In the genomic region with DNA sequence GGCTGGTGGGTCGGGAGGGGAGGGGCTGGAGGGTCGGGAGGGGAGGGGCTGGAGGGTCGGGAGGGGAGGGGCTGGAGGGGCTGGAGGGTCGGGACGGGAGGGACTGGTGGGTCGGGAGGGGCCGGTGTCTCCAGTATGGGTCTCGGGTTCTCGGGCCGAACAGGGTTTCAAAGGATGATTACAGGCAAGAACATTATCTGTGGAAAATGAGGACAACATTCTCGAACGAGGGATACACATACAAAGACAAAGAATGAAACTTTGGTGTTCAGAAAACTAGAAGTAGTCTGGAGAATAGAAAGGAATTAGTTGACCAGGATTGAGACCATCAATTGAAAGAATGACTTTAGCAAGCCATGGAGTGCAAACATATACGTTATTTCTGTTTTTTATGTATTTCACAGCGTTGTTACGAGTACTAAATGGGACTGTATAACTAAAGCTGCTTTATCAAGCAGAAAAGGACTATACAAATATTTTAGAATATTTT, we compare ENCODE assay signal across 8 cellular contexts. TPM values are rescaled to one million over a fixed set of nuclear protein-coding genes. Genes with fewer than 3 reads are reported as not detected.
A peak's percentile ranks its signal among the peaks of the same experiment; 100 is the strongest.
DNase-seq lines count a peak whose midpoint lies in the region; ATAC-seq and TF ChIP-seq lines count a peak whose summit lies in the region.

No MANE protein-coding gene starts in this region.

- H3K36me3 ChIP-seq in iPS-18a (ENCODE audit: control insufficient read depth, low read depth, low read length): no peaks in the 10 kb centered on the region

- peak overlapping the region; percentile 47 for H3K4me3 ChIP-seq in iPS-18a (ENCODE audit: low read length)

- H3K36me3 Mint-ChIP-seq in HFFc6 (ENCODE audit: low read depth): peaks cover 16% of the 10 kb centered on the region
- peaks cover 13% of the 10 kb centered on the region for H3K36me3 Mint-ChIP-seq in activated T-helper 1 cell treated with anti-CD3 and anti-CD28 coated beads, Interleukin-12 subunit alpha, Interleukin-12 subunit beta, Interleukin-2, Interleukin-4 antibody, amounts not matched to agents 30 ng/mL and 10 ng/mL and 1 ng/mL, durations not matched to agents 14 hours and 24 hours and 36 hours (ENCODE audit: low read depth)
- H3K36me3 Mint-ChIP-seq in stimulated activated memory B cell treated with anti-CD40 and anti-IgM and Interleukin-4, amounts not matched to agents 10 μg/mL and 1 μg/mL and 100 μg/mL, for 72 hours: peaks cover 10% of the 10 kb centered on the region

- peak overlapping the region; percentile 71; the same call in 1 of the 2 replicates for H3K27ac Mint-ChIP-seq in HFFc6
- peak overlapping the region; percentile 27 for H3K27ac Mint-ChIP-seq in activated T-helper 1 cell treated with anti-CD3 and anti-CD28 coated beads, Interleukin-12 subunit alpha, Interleukin-12 subunit beta, Interleukin-2, Interleukin-4 antibody, amounts not matched to agents 30 ng/mL and 10 ng/mL and 1 ng/mL, durations not matched to agents 14 hours and 24 hours and 36 hours
- peak overlapping the region; percentile 93 for H3K27ac Mint-ChIP-seq in stimulated activated memory B cell treated with anti-CD40 and anti-IgM and Interleukin-4, amounts not matched to agents 10 μg/mL and 1 μg/mL and 100 μg/mL, for 72 hours

- H3K4me1 ChIP-seq in iPS-18a (ENCODE audit: control insufficient read depth, low read depth, low read length): no peaks in the 10 kb centered on the region

- no peak for TF ChIP-seq CTCF in HFFc6 (IDR thresholded peaks at IDR 0.05)

- ATAC-seq in stimulated activated memory B cell treated with anti-CD40 and anti-IgM and Interleukin-4, amounts not matched to agents 10 μg/mL and 1 μg/mL and 100 μg/mL, for 72 hours: no peak
- no peak for ATAC-seq in HG03571 (IDR thresholded peaks at IDR 0.05; ENCODE audit: unreplicated experiment)
- no peak for ATAC-seq in GM18498 (IDR thresholded peaks at IDR 0.05; ENCODE audit: unreplicated experiment)
- no peak for ATAC-seq in GM21737 (IDR thresholded peaks at IDR 0.05; ENCODE audit: unreplicated experiment)

- H3K27ac ChIP-seq in iPS-18a (ENCODE audit: low read length): no peak overlapping the region

- H3K9me3 ChIP-seq in iPS-18a (ENCODE audit: control insufficient read depth, low read depth, low read length): no peaks in the 10 kb centered on the region

- H3K9ac ChIP-seq in iPS-18a (ENCODE audit: low read length): no peak overlapping the region

- H3K27me3 ChIP-seq in iPS-18a (ENCODE audit: control insufficient read depth, insufficient read depth, low read length): no peaks in the 10 kb centered on the region

- DNase-seq in HFFc6: no peak
- no peak for DNase-seq in activated T-helper 1 cell treated with anti-CD3 and anti-CD28 coated beads, Interleukin-12 subunit alpha, Interleukin-12 subunit beta, Interleukin-2, Interleukin-4 antibody, amounts not matched to agents 30 ng/mL and 10 ng/mL and 1 ng/mL, durations not matched to agents 14 hours and 24 hours and 36 hours (ENCODE audit: low spot score)
- no peak for DNase-seq in stimulated activated CD8-positive, alpha-beta memory T cell treated with anti-CD3 and anti-CD28 coated beads, Interleukin-4, amount 100 ng/mL, for 48 hours

- H3K9me3 Mint-ChIP-seq in HFFc6: no peaks in the 10 kb centered on the region
- no peaks in the 10 kb centered on the region for H3K9me3 Mint-ChIP-seq in activated T-helper 1 cell treated with anti-CD3 and anti-CD28 coated beads, Interleukin-12 subunit alpha, Interleukin-12 subunit beta, Interleukin-2, Interleukin-4 antibody, amounts not matched to agents 30 ng/mL and 10 ng/mL and 1 ng/mL, durations not matched to agents 14 hours and 24 hours and 36 hours
- H3K9me3 Mint-ChIP-seq in stimulated activated memory B cell treated with anti-CD40 and anti-IgM and Interleukin-4, amounts not matched to agents 10 μg/mL and 1 μg/mL and 100 μg/mL, for 72 hours: no peaks in the 10 kb centered on the region

- peaks cover 32% of the 10 kb centered on the region for H3K4me1 Mint-ChIP-seq in HFFc6 (ENCODE audit: low read depth)
- peaks cover 23% of the 10 kb centered on the region for H3K4me1 Mint-ChIP-seq in activated T-helper 1 cell treated with anti-CD3 and anti-CD28 coated beads, Interleukin-12 subunit alpha, Interleukin-12 subunit beta, Interleukin-2, Interleukin-4 antibody, amounts not matched to agents 30 ng/mL and 10 ng/mL and 1 ng/mL, durations not matched to agents 14 hours and 24 hours and 36 hours (ENCODE audit: low read depth)
- peaks cover 32% of the 10 kb centered on the region for H3K4me1 Mint-ChIP-seq in stimulated activated memory B cell treated with anti-CD40 and anti-IgM and Interleukin-4, amounts not matched to agents 10 μg/mL and 1 μg/mL and 100 μg/mL, for 72 hours

- intact Hi-C loops in activated T-helper 1 cell treated with anti-CD3 and anti-CD28 coated beads, Interleukin-12 subunit alpha, Interleukin-12 subunit beta, Interleukin-2, Interleukin-4 antibody, amounts not matched to agents 30 ng/mL and 10 ng/mL and 1 ng/mL, durations not matched to agents 14 hours and 24 hours and 36 hours (cut with micrococcal nuclease): loop anchor here (1.0 to 10.0 kb wide), 4 partner anchors 25 to 160 kb away; partner anchors contain the start of genes GDF9 and UQCRQ

- H3K27me3 Mint-ChIP-seq in HFFc6 (ENCODE audit: insufficient read depth): no peaks in the 10 kb centered on the region; the same call in 1 of the 2 replicates
- H3K27me3 Mint-ChIP-seq in activated T-helper 1 cell treated with anti-CD3 and anti-CD28 coated beads, Interleukin-12 subunit alpha, Interleukin-12 subunit beta, Interleukin-2, Interleukin-4 antibody, amounts not matched to agents 30 ng/mL and 10 ng/mL and 1 ng/mL, durations not matched to agents 14 hours and 24 hours and 36 hours (ENCODE audit: insufficient read depth): peaks cover 4% of the 10 kb centered on the region
- no peaks in the 10 kb centered on the region for H3K27me3 Mint-ChIP-seq in stimulated activated memory B cell treated with anti-CD40 and anti-IgM and Interleukin-4, amounts not matched to agents 10 μg/mL and 1 μg/mL and 100 μg/mL, for 72 hours

- H3K4me3 Mint-ChIP-seq in HFFc6: peak overlapping the region; percentile 92
- peak overlapping the region; percentile 90 for H3K4me3 Mint-ChIP-seq in activated T-helper 1 cell treated with anti-CD3 and anti-CD28 coated beads, Interleukin-12 subunit alpha, Interleukin-12 subunit beta, Interleukin-2, Interleukin-4 antibody, amounts not matched to agents 30 ng/mL and 10 ng/mL and 1 ng/mL, durations not matched to agents 14 hours and 24 hours and 36 hours
- H3K4me3 Mint-ChIP-seq in stimulated activated memory B cell treated with anti-CD40 and anti-IgM and Interleukin-4, amounts not matched to agents 10 μg/mL and 1 μg/mL and 100 μg/mL, for 72 hours: peak overlapping the region; percentile 94

RNA-seq across cellular contexts. Expression of gene ZCCHC10, which starts 0.4 kb away (rescaled TPM):
- total RNA-seq in HFFc6 (2021; fragmentation: NEBNext Ultra II Directional; extraction: Animal tissue kit (Norgen Biotek cat#: 25700)): 10 to 100 TPM; 11.0 to 19.8 (median 17.4) TPM
- total RNA-seq in activated T-helper 1 cell treated with anti-CD3 and anti-CD28 coated beads, Interleukin-12 subunit alpha, Interleukin-12 subunit beta, Interleukin-2, Interleukin-4 antibody, amounts not matched to agents 30 ng/mL and 10 ng/mL and 1 ng/mL, durations not matched to agents 14 hours and 24 hours and 36 hours: 37.6 and 41.7 TPM in 2 replicates

RNA-seq across cellular contexts. Expression of gene HSPA4, which starts 25.1 kb away (rescaled TPM):
- 100 to 1,000 TPM; 181 to 235 (median 214) TPM for total RNA-seq in HFFc6 (2021; fragmentation: NEBNext Ultra II Directional; extraction: Animal tissue kit (Norgen Biotek cat#: 25700))
- total RNA-seq in activated T-helper 1 cell treated with anti-CD3 and anti-CD28 coated beads, Interleukin-12 subunit alpha, Interleukin-12 subunit beta, Interleukin-2, Interleukin-4 antibody, amounts not matched to agents 30 ng/mL and 10 ng/mL and 1 ng/mL, durations not matched to agents 14 hours and 24 hours and 36 hours: 244 and 247 TPM in 2 replicates

Comparison
In these comparisons a context has a peak if more than half of its experiments do, and no peak if none do; other contexts are left out.
1. H3K27ac Mint-ChIP-seq: peak in every context shown above with its lines; median percentile 93 in stimulated activated memory B cell treated with anti-CD40 and anti-IgM and Interleukin-4, amounts not matched to agents 10 μg/mL and 1 μg/mL and 100 μg/mL, for 72 hours; 71 in HFFc6; 27 in activated T-helper 1 cell treated with anti-CD3 and anti-CD28 coated beads, Interleukin-12 subunit alpha, Interleukin-12 subunit beta, Interleukin-2, Interleukin-4 antibody, amounts not matched to agents 30 ng/mL and 10 ng/mL and 1 ng/mL, durations not matched to agents 14 hours and 24 hours and 36 hours.